In genomic region chr3:157130138-157130880, GRCh38 we compare ENCODE assay signal across 1 cellular context.
TF ChIP-seq lines count a peak whose summit lies in the region.

No MANE protein-coding gene starts in this region.

TF ChIP-seq in K562, 482 proteins besides CTCF, POLR2A, EP300 and RAD21 (continued from another document and continues in another):
- no peak for TF ChIP-seq CEBPZ (IDR thresholded peaks at IDR 0.05; ENCODE audit: borderline replicate concordance, low read depth, low read length)
- TF ChIP-seq HDAC8 (tag; IDR thresholded peaks at IDR 0.05), result no peak
- 0 out of 2 replicates have a peak, but pooled peaks have one; percentile 56 for TF ChIP-seq ARID2 (IDR thresholded peaks at IDR 0.05)
- no peak for TF ChIP-seq LARP7 (IDR thresholded peaks at IDR 0.05)
- no peak for TF ChIP-seq ZNF280A (IDR thresholded peaks at IDR 0.05; ENCODE audit: low read depth, partially characterized antibody)
- no peak for TF ChIP-seq ERF (CRISPR knock-in tag; IDR thresholded peaks at IDR 0.05)
- TF ChIP-seq ZNF592 (IDR thresholded peaks at IDR 0.05), result peak; percentile 79
- TF ChIP-seq ZNF398 (CRISPR knock-in tag; IDR thresholded peaks at IDR 0.05), result no peak
- TF ChIP-seq ZNF444 (CRISPR knock-in tag; IDR thresholded peaks at IDR 0.05), result no peak
- peak; percentile 23; the same call in 1 of the 2 replicates for TF ChIP-seq ATF3 (IDR thresholded peaks at IDR 0.05)
- TF ChIP-seq ATF3 (CRISPR knock-in tag; conservative IDR thresholded peaks at IDR 0.05), result no peak
- TF ChIP-seq FOXP1 (CRISPR knock-in tag; IDR thresholded peaks at IDR 0.05), result no peak
- TF ChIP-seq TEAD1 (CRISPR knock-in tag; IDR thresholded peaks at IDR 0.05), result no peak
- TF ChIP-seq FOXK2 (conservative IDR thresholded peaks at IDR 0.05 in 1 of 2, IDR thresholded peaks at IDR 0.05 in 1 of 2; ENCODE audit: low read depth in 2 of 2), result peak in 1 of 2 experiments; percentile 63; a peak in 2 of 4 replicates
- no peak for TF ChIP-seq ZNF77 (CRISPR knock-in tag; IDR thresholded peaks at IDR 0.05)
- no peak for TF ChIP-seq PHF8 (IDR thresholded peaks at IDR 0.05; ENCODE audit: borderline replicate concordance, low read length)
- no peak for TF ChIP-seq CTCFL (IDR thresholded peaks at IDR 0.05; ENCODE audit: borderline replicate concordance, insufficient read depth, low read depth, low read length, poor library complexity, severe bottlenecking)
- peak; percentile 98 for TF ChIP-seq BRD9 (IDR thresholded peaks at IDR 0.05; ENCODE audit: low read depth, partially characterized antibody)
- no peak for TF ChIP-seq SP2 (IDR thresholded peaks at IDR 0.05; ENCODE audit: extremely low read depth, low read depth, low read length, poor library complexity, severe bottlenecking)
- no peak for TF ChIP-seq GABPB2 (CRISPR knock-in tag; conservative IDR thresholded peaks at IDR 0.05)
- no peak for TF ChIP-seq ILF3 (IDR thresholded peaks at IDR 0.05; ENCODE audit: borderline replicate concordance)
- TF ChIP-seq FOXA3 (CRISPR knock-in tag; conservative IDR thresholded peaks at IDR 0.05 in 1 of 2, IDR thresholded peaks at IDR 0.05 in 1 of 2), result peak in 1 of 2 experiments; percentile 65; a peak in 2 of 4 replicates
- no peak for TF ChIP-seq STAT5B (CRISPR knock-in tag; IDR thresholded peaks at IDR 0.05)
- no peak for TF ChIP-seq MXD1 (CRISPR knock-in tag; IDR thresholded peaks at IDR 0.05; ENCODE audit: borderline replicate concordance, poor library complexity, severe bottlenecking)
- no peak for TF ChIP-seq ZNF354B (CRISPR knock-in tag; IDR thresholded peaks at IDR 0.05)
- TF ChIP-seq RCOR1 (IDR thresholded peaks at IDR 0.05; ENCODE audit: borderline replicate concordance in 1 of 2, low read depth in 2 of 2, low read length in 2 of 2), result no peak
- TF ChIP-seq HIVEP1 (CRISPR knock-in tag; IDR thresholded peaks at IDR 0.05), result peak; percentile 52; the same call in 1 of the 2 replicates
- no peak for TF ChIP-seq MLLT1 (IDR thresholded peaks at IDR 0.05)
- TF ChIP-seq MYC (IDR thresholded peaks at IDR 0.05; ENCODE audit: low read depth, low read length), result no peak
- 0 out of 2 replicates have a peak, but pooled peaks have one; percentile 27 for TF ChIP-seq MYC (CRISPR knock-in tag; IDR thresholded peaks at IDR 0.05; ENCODE audit: borderline replicate concordance, low read depth)
- TF ChIP-seq ZNF277 (CRISPR knock-in tag; IDR thresholded peaks at IDR 0.05; ENCODE audit: borderline replicate concordance), result no peak
- no peak for TF ChIP-seq ID3 (CRISPR knock-in tag; IDR thresholded peaks at IDR 0.05)
- TF ChIP-seq ID3 (tag; IDR thresholded peaks at IDR 0.05), result peak; percentile 45
- TF ChIP-seq REST (CRISPR knock-in tag; IDR thresholded peaks at IDR 0.05; ENCODE audit: low read depth), result no peak
- no peak for TF ChIP-seq MEF2D (tag; conservative IDR thresholded peaks at IDR 0.05; ENCODE audit: low read depth)
